Comparison of ENCODE assay signal across 9 cellular contexts in the genomic region with DNA sequence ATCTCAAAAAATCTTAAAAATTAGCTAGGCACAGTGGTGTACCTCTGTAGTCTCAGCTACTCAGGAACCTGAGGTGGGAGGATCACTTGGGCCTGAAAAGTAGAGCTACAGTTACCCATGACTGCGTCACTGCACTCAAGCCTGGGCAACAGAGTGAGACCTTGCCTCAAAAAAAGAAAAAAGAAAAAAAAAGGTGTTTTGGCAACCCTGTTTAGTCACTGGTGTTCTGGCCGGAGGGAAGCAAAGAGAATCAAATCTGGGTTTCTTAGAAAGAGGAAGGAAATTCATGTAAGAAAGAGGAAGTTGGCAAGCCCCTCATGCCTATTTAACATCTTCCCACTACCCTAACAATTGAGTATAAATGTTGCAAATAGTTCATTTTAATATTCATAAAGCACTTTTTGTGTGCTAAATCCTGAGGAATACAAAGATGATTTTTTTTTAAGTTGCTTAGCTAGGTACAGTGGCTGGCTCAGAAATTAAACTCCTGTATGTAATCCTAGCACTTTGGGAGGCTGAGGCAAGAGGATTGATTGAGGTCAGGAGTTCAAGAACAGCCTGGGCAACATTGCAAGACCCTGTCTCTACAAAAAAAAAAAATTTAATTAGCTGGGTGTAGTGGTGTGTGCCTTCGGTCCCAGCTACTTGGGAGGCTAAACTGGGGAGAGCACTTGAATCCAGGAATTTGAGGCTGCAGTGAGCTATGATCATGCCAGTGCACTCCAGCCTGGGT. TPM values are rescaled to one million over a fixed set of nuclear protein-coding genes. Genes with fewer than 3 reads are reported as not detected.
DNase-seq lines count a peak whose midpoint lies in the region; ATAC-seq and TF ChIP-seq lines count a peak whose summit lies in the region.
"Had no signal": no experiment of that assay in that cellular context is flagged by ENCODE, and none has a peak within 500 bp of the region (broad histone marks: within the 10 kb centered on the region; RNA-seq: fewer than 3 reads in every experiment).

No MANE protein-coding gene starts in this region.

- H3K4me3 Mint-ChIP-seq in activated T-helper 17 cell treated with anti-CD3 and anti-CD28 coated beads, Interleukin-2, amount 50 U/mL, for 72 hours, result no peak overlapping the region

- H3K4me3 ChIP-seq in heart right ventricle, result no peak overlapping the region
- H3K4me3 ChIP-seq in thyroid gland (replicated peaks in 1 of 3), result no peak overlapping the region

- no peak for TF ChIP-seq CTCF in heart right ventricle (IDR thresholded peaks at IDR 0.05)
- TF ChIP-seq CTCF in thyroid gland (IDR thresholded peaks at IDR 0.05), result no peak

- H3K27me3 Mint-ChIP-seq in activated T-helper 17 cell treated with anti-CD3 and anti-CD28 coated beads, Interleukin-2, amount 50 U/mL, for 72 hours, result no peaks in the 10 kb centered on the region

- peak overlapping the region; percentile 60 for H3K27ac Mint-ChIP-seq in activated T-helper 17 cell treated with anti-CD3 and anti-CD28 coated beads, Interleukin-2, amount 50 U/mL, for 72 hours

- no peak for DNase-seq in heart right ventricle
- DNase-seq in left cardiac atrium, result no peak
- peak; percentile 43 to 49 for DNase-seq in thyroid gland
- DNase-seq in iPS-NIHi11 (ENCODE audit: low spot score), result no peak
- DNase-seq in DMS79 treated with DMSO at 0.1 percent for 48 hours (lab: John Stamatoyannopoulos, UW), result no peak
- no peak for DNase-seq in DMS153 (lab: John Stamatoyannopoulos, UW)

- ATAC-seq in heart right ventricle, result peak in 6 of 8 donors; percentile 13 to 56 (median 36)
- ATAC-seq in left cardiac atrium, result no peak
- ATAC-seq in HG03354 (IDR thresholded peaks at IDR 0.05; ENCODE audit: poor library complexity, severe bottlenecking, unreplicated experiment), result peak; percentile 56
- peak; percentile 13 for ATAC-seq in activated T-helper 17 cell treated with anti-CD3 and anti-CD28 coated beads, Interleukin-2, amount 50 U/mL, for 72 hours (replicated peaks)
- ATAC-seq: Panc1 had no signal

- H3K9me3 ChIP-seq in heart right ventricle (no peaks in the 10 kb centered on the region), thyroid gland (no peaks in the 10 kb centered on the region)

- no peaks in the 10 kb centered on the region for H3K36me3 Mint-ChIP-seq in activated T-helper 17 cell treated with anti-CD3 and anti-CD28 coated beads, Interleukin-2, amount 50 U/mL, for 72 hours (ENCODE audit: low read depth)

- H3K4me1 Mint-ChIP-seq in activated T-helper 17 cell treated with anti-CD3 and anti-CD28 coated beads, Interleukin-2, amount 50 U/mL, for 72 hours, result peaks cover 4% of the 10 kb centered on the region

- H3K27me3 ChIP-seq in heart right ventricle, result no peaks in the 10 kb centered on the region
- no peaks in the 10 kb centered on the region for H3K27me3 ChIP-seq in thyroid gland

- intact Hi-C loops in heart right ventricle (cut with DNase I), result no loop called here
- intact Hi-C loops in left cardiac atrium (cut with DNase I), result no loop called here
- intact Hi-C loops in thyroid gland (cut with DNase I), result no loop called here

- H3K27ac ChIP-seq in heart right ventricle (peak overlapping the region in 6 of 10 donors; percentile 17 to 90 (median 40)), thyroid gland (no peak overlapping the region)

- H3K4me1 ChIP-seq in heart right ventricle (peaks cover 0 to 55% (median 0%) of the 10 kb centered on the region in 9 donors), thyroid gland (no peaks in the 10 kb centered on the region)

- TF ChIP-seq POLR2A in thyroid gland (IDR thresholded peaks at IDR 0.05), result no peak

- WGBS in heart right ventricle, 2 donors, result 72 to 78% methylated on average over 3 of the region's 3 CpGs
- WGBS in thyroid gland, 2 donors, result 61 to 69% methylated on average over 3 of the region's 3 CpGs

- H3K9me3 Mint-ChIP-seq in activated T-helper 17 cell treated with anti-CD3 and anti-CD28 coated beads, Interleukin-2, amount 50 U/mL, for 72 hours, result no peaks in the 10 kb centered on the region

- H3K36me3 ChIP-seq in heart right ventricle (no peaks in the 10 kb centered on the region), thyroid gland (no peaks in the 10 kb centered on the region)

RNA-seq across cellular contexts. Expression of a gene that starts 6.5 kb away (rescaled TPM):
- 10 to 100 TPM; 23.3 to 38.6 (median 30.2) TPM for total RNA-seq in heart right ventricle
- polyA plus RNA-seq in heart right ventricle, result 10 to 100 TPM; 13.3 to 13.7 TPM
- total RNA-seq in left cardiac atrium, result 10 to 100 TPM; 28.4 to 44.0 TPM
- total RNA-seq in activated T-helper 17 cell treated with anti-CD3 and anti-CD28 coated beads, Interleukin-2, amount 50 U/mL, for 72 hours, result 10 to 100 TPM; 32.7 to 42.2 TPM
- 10 to 100 TPM; 49.9 to 76.5 (median 65.0) TPM for total RNA-seq in thyroid gland

RNA-seq across cellular contexts. Expression of a gene that starts 23.9 kb away (rescaled TPM):
- total RNA-seq in heart right ventricle (under 1 TPM in 1 of 10 donors, not detected in 9; 0.44 TPM), left cardiac atrium (not detected), thyroid gland (not detected)
- polyA plus RNA-seq in heart right ventricle, result not detected
- not detected for total RNA-seq in activated T-helper 17 cell treated with anti-CD3 and anti-CD28 coated beads, Interleukin-2, amount 50 U/mL, for 72 hours

Comparison
In these comparisons a context has a peak if more than half of its experiments do, and no peak if none do; other contexts are left out.
1. ATAC-seq: peak in heart right ventricle (6 of 8), HG03354 (single experiment) and activated T-helper 17 cell treated with anti-CD3 and anti-CD28 coated beads, Interleukin-2, amount 50 U/mL, for 72 hours (single experiment); none in left cardiac atrium (0 of 2).
2. DNase-seq: peak in thyroid gland (2 of 2); none in heart right ventricle (0 of 2), left cardiac atrium (single experiment), iPS-NIHi11 (single experiment), DMS79 treated with DMSO at 0.1 percent for 48 hours (single experiment) and DMS153 (single experiment).
3. H3K27ac ChIP-seq: peak in heart right ventricle (6 of 10); none in thyroid gland (0 of 3).